30 cellular contexts compared by ENCODE assay signal in the genomic region with DNA sequence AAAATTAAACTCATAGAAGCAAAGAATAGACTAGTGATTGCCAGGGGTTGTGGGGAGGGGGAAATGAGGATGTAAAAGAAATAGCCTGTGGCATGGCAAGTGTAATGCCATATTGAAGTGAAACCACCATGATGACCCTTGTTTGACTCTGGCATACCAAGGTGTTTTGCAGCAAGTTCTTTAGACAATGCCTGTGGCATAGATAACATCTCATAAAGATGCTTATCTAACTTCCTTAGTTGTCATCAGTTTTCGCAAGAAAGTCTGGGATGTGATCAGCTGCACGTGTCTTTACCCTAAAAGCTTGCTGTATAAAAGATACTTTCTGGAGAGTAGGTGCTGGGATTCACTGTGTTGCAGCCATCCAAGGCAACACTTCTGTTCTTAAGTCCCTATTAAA.
"Had no signal": no experiment of that assay in that cellular context is flagged by ENCODE, and none has a peak within 500 bp of the region (broad histone marks: within the 10 kb centered on the region; RNA-seq: fewer than 3 reads in every experiment).

No MANE protein-coding gene starts in this region.

- H3K36me3 Mint-ChIP-seq: activated CD4-positive, alpha-beta memory T cell treated with anti-CD3 and anti-CD28 coated beads for 36 hours; activated naive CD4-positive, alpha-beta T cell treated with anti-CD3 and anti-CD28 coated beads, Interleukin-2, amount 10 ng/mL, durations not matched to agents 7 days and 5 days; activated naive CD8-positive, alpha-beta T cell had no signal

- H3K36me3 ChIP-seq: brain microvascular endothelial cell, MG63 had no signal

- H3K27me3 Mint-ChIP-seq: activated B cell treated with CpG ODN at 0.5 μM for 24 hours; activated CD4-positive, alpha-beta memory T cell treated with anti-CD3 and anti-CD28 coated beads for 36 hours; activated naive CD4-positive, alpha-beta T cell treated with anti-CD3 and anti-CD28 coated beads, Interleukin-2, amount 10 ng/mL, durations not matched to agents 7 days and 5 days; activated naive CD8-positive, alpha-beta T cell; activated naive CD8-positive, alpha-beta T cell treated with anti-CD3 and anti-CD28 coated beads, Interleukin-2, amount 50 U/mL, for 24 hours; central memory CD8-positive, alpha-beta T cell had no signal

- H3K9me3 Mint-ChIP-seq: activated B cell treated with CpG ODN at 0.5 μM for 24 hours; activated naive CD8-positive, alpha-beta T cell treated with anti-CD3 and anti-CD28 coated beads, Interleukin-2, amount 50 U/mL, for 24 hours; central memory CD8-positive, alpha-beta T cell had no signal

- ATAC-seq: activated naive CD8-positive, alpha-beta T cell treated with anti-CD3 and anti-CD28 coated beads, Interleukin-2, amount 50 U/mL, for 24 hours had no signal

- H3K27me3 ChIP-seq: brain microvascular endothelial cell, MG63 had no signal

- H3K9ac ChIP-seq: KMS-11 had no signal

- H3K9me3 ChIP-seq: MG63 had no signal

- H3K4me2 ChIP-seq: KMS-11 had no signal

- H3K27ac Mint-ChIP-seq: activated B cell treated with CpG ODN at 0.5 μM for 24 hours; activated CD4-positive, alpha-beta memory T cell treated with anti-CD3 and anti-CD28 coated beads for 36 hours; activated naive CD4-positive, alpha-beta T cell treated with anti-CD3 and anti-CD28 coated beads, Interleukin-2, amount 10 ng/mL, durations not matched to agents 7 days and 5 days; activated naive CD8-positive, alpha-beta T cell; activated naive CD8-positive, alpha-beta T cell treated with anti-CD3 and anti-CD28 coated beads, Interleukin-2, amount 50 U/mL, for 24 hours had no signal

- H3K27ac ChIP-seq: brain microvascular endothelial cell, KMS-11, VCaP had no signal

- H3K4me3 Mint-ChIP-seq: activated B cell treated with CpG ODN at 0.5 μM for 24 hours; activated CD4-positive, alpha-beta memory T cell treated with anti-CD3 and anti-CD28 coated beads for 36 hours; activated naive CD4-positive, alpha-beta T cell treated with anti-CD3 and anti-CD28 coated beads, Interleukin-2, amount 10 ng/mL, durations not matched to agents 7 days and 5 days; activated naive CD8-positive, alpha-beta T cell; activated naive CD8-positive, alpha-beta T cell treated with anti-CD3 and anti-CD28 coated beads, Interleukin-2, amount 50 U/mL, for 24 hours; central memory CD8-positive, alpha-beta T cell had no signal

- DNase-seq: activated B cell treated with CpG ODN at 0.5 μM for 24 hours; activated CD4-positive, alpha-beta memory T cell treated with anti-CD3 and anti-CD28 coated beads for 36 hours; activated CD4-positive, alpha-beta T cell treated with anti-CD3 and anti-CD28 coated beads for 4 hours; activated CD4-positive, alpha-beta T cell treated with anti-CD3 and anti-CD28 coated beads, Interleukin-2, amount 50 U/mL, for 1 hour; activated CD4-positive, CD25-positive, alpha-beta regulatory T cell treated with anti-CD3 and anti-CD28 coated beads, Interleukin-2, amount 50 U/mL, for 72 hours; activated CD8-positive, alpha-beta memory T cell treated with anti-CD3 and anti-CD28 coated beads, Interleukin-2, amount 50 U/mL, for 4 hours; activated effector memory CD4-positive, alpha-beta T cell treated with Interleukin-2 at 50 U/mL for 16 hours; activated naive CD4-positive, alpha-beta T cell treated with anti-CD3 and anti-CD28 coated beads, Interleukin-2, amount 10 ng/mL, durations not matched to agents 7 days and 5 days; activated naive CD8-positive, alpha-beta T cell treated with anti-CD3 and anti-CD28 coated beads, Interleukin-2, amount 50 U/mL, for 24 hours; activated T-cell treated with anti-CD3 and anti-CD28 coated beads for 4 hours; activated T-cell treated with anti-CD3 and anti-CD28 coated beads, Interleukin-2, amount 50 U/mL, for 48 hours; anterior cingulate cortex; brain microvascular endothelial cell; MG63; NCI-H1048; NCI-H1105 treated with DMSO at 0.1 percent for 48 hours; NCI-H1436; NCI-H1694; NCI-H1930; NCI-H2081 treated with DMSO at 0.1 percent for 48 hours; NCI-H345; NCI-H524 treated with DMSO at 0.1 percent for 48 hours; Right ventricle myocardium superior; SW 1271; T-helper 1 cell; T-helper 9 cell had no signal

- H3K4me3 ChIP-seq: MG63 had no signal

- H3K4me1 Mint-ChIP-seq: activated B cell treated with CpG ODN at 0.5 μM for 24 hours; activated naive CD4-positive, alpha-beta T cell treated with anti-CD3 and anti-CD28 coated beads, Interleukin-2, amount 10 ng/mL, durations not matched to agents 7 days and 5 days; activated naive CD8-positive, alpha-beta T cell treated with anti-CD3 and anti-CD28 coated beads, Interleukin-2, amount 50 U/mL, for 24 hours; central memory CD8-positive, alpha-beta T cell had no signal
